Comparison of ENCODE assay signal across 2 cellular contexts in genomic region chr18:7584646-7585271, GRCh38.
TF ChIP-seq lines count a peak whose summit lies in the region.

No MANE protein-coding gene starts in this region.

TF ChIP-seq in GM23338, 12 proteins besides CTCF, POLR2A, EP300 and RAD21:
- no peak for TF ChIP-seq ZNF462 (CRISPR knock-in tag; IDR thresholded peaks at IDR 0.05)
- TF ChIP-seq, protein P1, sequence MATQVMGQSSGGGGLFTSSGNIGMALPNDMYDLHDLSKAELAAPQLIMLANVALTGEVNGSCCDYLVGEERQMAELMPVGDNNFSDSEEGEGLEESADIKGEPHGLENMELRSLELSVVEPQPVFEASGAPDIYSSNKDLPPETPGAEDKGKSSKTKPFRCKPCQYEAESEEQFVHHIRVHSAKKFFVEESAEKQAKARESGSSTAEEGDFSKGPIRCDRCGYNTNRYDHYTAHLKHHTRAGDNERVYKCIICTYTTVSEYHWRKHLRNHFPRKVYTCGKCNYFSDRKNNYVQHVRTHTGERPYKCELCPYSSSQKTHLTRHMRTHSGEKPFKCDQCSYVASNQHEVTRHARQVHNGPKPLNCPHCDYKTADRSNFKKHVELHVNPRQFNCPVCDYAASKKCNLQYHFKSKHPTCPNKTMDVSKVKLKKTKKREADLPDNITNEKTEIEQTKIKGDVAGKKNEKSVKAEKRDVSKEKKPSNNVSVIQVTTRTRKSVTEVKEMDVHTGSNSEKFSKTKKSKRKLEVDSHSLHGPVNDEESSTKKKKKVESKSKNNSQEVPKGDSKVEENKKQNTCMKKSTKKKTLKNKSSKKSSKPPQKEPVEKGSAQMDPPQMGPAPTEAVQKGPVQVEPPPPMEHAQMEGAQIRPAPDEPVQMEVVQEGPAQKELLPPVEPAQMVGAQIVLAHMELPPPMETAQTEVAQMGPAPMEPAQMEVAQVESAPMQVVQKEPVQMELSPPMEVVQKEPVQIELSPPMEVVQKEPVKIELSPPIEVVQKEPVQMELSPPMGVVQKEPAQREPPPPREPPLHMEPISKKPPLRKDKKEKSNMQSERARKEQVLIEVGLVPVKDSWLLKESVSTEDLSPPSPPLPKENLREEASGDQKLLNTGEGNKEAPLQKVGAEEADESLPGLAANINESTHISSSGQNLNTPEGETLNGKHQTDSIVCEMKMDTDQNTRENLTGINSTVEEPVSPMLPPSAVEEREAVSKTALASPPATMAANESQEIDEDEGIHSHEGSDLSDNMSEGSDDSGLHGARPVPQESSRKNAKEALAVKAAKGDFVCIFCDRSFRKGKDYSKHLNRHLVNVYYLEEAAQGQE (IDR thresholded peaks at IDR 0.05; ENCODE audit: unreplicated experiment), result no peak
- TF ChIP-seq POLR2AphosphoS5 (IDR thresholded peaks at IDR 0.05; ENCODE audit: low read depth), result no peak
- TF ChIP-seq NANOG (IDR thresholded peaks at IDR 0.05; ENCODE audit: borderline replicate concordance), result no peak
- TF ChIP-seq, protein P2, sequence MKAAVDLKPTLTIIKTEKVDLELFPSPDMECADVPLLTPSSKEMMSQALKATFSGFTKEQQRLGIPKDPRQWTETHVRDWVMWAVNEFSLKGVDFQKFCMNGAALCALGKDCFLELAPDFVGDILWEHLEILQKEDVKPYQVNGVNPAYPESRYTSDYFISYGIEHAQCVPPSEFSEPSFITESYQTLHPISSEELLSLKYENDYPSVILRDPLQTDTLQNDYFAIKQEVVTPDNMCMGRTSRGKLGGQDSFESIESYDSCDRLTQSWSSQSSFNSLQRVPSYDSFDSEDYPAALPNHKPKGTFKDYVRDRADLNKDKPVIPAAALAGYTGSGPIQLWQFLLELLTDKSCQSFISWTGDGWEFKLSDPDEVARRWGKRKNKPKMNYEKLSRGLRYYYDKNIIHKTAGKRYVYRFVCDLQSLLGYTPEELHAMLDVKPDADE (IDR thresholded peaks at IDR 0.05), result no peak
- no peak for TF ChIP-seq ZNF114 (CRISPR knock-in tag; IDR thresholded peaks at IDR 0.05)
- no peak for TF ChIP-seq ZNF331 (CRISPR knock-in tag; IDR thresholded peaks at IDR 0.05; ENCODE audit: low read depth)
- no peak for TF ChIP-seq STAT1 (IDR thresholded peaks at IDR 0.05; ENCODE audit: unreplicated experiment)
- TF ChIP-seq CREB1 (CRISPR knock-in tag; IDR thresholded peaks at IDR 0.05; ENCODE audit: low read depth), result no peak

TF ChIP-seq in neural cell, 6 proteins besides CTCF, POLR2A, EP300 and RAD21 (continued from another document):
- TF ChIP-seq, protein P1 (IDR thresholded peaks at IDR 0.05; ENCODE audit: borderline replicate concordance), result peak; percentile 71
